8 cellular contexts compared by ENCODE assay signal in genomic region chr12:5796171-5797091, GRCh38.
DNase-seq lines count a peak whose midpoint lies in the region; ATAC-seq and TF ChIP-seq lines count a peak whose summit lies in the region.

No MANE protein-coding gene starts in this region.

- no peak overlapping the region for H3K27ac ChIP-seq in HEK293 (ENCODE audit: extremely low read depth, low read depth, low read length)
- H3K27ac ChIP-seq in upper lobe of right lung, result no peak overlapping the region
- H3K27ac ChIP-seq in CD8-positive, alpha-beta memory T cell (ENCODE audit: low read depth, low read length), result no peak overlapping the region

- H3K4me3 Mint-ChIP-seq in CD8-positive, alpha-beta memory T cell, result no peak overlapping the region

- ATAC-seq in upper lobe of right lung (peak; percentile 84), HG02970 (IDR thresholded peaks at IDR 0.05; ENCODE audit: low FRiP score, unreplicated experiment) (no peak), HG03139 (IDR thresholded peaks at IDR 0.05; ENCODE audit: unreplicated experiment) (no peak)

- no peaks in the 10 kb centered on the region for H3K4me1 Mint-ChIP-seq in CD8-positive, alpha-beta memory T cell

- CTCF ChIA-PET in HEK293 (lab: Yijun Ruan, JAX), result interaction anchor here (0.5 to 5.2 kb wide), 25 partner anchors 10 to 670 kb away, joined by 3 to 78 read pairs (median 3); partner anchors contain the start of gene NTF3
- CTCF ChIA-PET in CD8-positive, alpha-beta memory T cell (lab: Charles Lee), result no interaction called here

- no peak overlapping the region for H3K27ac Mint-ChIP-seq in CD8-positive, alpha-beta memory T cell

- TF ChIP-seq CTCF in HEK293 (tag by site-specific recombination; IDR thresholded peaks at IDR 0.05), result peak; percentile 84
- peak; percentile 65 for TF ChIP-seq CTCF in upper lobe of right lung (IDR thresholded peaks at IDR 0.05)

- intact Hi-C loops in upper lobe of right lung (cut with DNase I), result loop anchor here (10.0 kb wide), 1 partner anchor 372 kb away; no protein-coding TSS in a partner anchor

- POLR2A ChIA-PET in HEK293 (lab: Yijun Ruan, JAX), result interaction anchor here (1.2 kb wide), 1 partner anchor 51 kb away, joined by 6 read pairs; no protein-coding TSS in a partner anchor
- POLR2A ChIA-PET in CD8-positive, alpha-beta memory T cell (lab: Charles Lee), result no interaction called here

- H3K27me3 Mint-ChIP-seq in CD8-positive, alpha-beta memory T cell, result peaks cover 7 to 10% of the 10 kb centered on the region in 2 donors

- H3K36me3 ChIP-seq in HEK293 (ENCODE audit: control insufficient read depth in 2 of 2, insufficient read depth in 1 of 2, low read length in 2 of 2) (no peaks in the 10 kb centered on the region), upper lobe of right lung (no peaks in the 10 kb centered on the region)
- H3K36me3 ChIP-seq in CD8-positive, alpha-beta memory T cell (ENCODE audit: insufficient read depth, low read length), result no peaks in the 10 kb centered on the region

- H3K4me1 ChIP-seq in HEK293 (ENCODE audit: control insufficient read depth, insufficient read depth, low read length), result no peaks in the 10 kb centered on the region
- no peaks in the 10 kb centered on the region for H3K4me1 ChIP-seq in upper lobe of right lung
- H3K4me1 ChIP-seq in CD8-positive, alpha-beta memory T cell (ENCODE audit: insufficient read depth, low read length), result no peaks in the 10 kb centered on the region

- H3K36me3 Mint-ChIP-seq in CD8-positive, alpha-beta memory T cell, result no peaks in the 10 kb centered on the region

- peaks cover 5% of the 10 kb centered on the region for H3K27me3 ChIP-seq in upper lobe of right lung
- no peaks in the 10 kb centered on the region for H3K27me3 ChIP-seq in CD8-positive, alpha-beta memory T cell (ENCODE audit: insufficient read depth, low read length, poor library complexity, severe bottlenecking)

- H3K9me3 ChIP-seq in HEK293 (ENCODE audit: control insufficient read depth, insufficient read depth, low read depth, low read length), result no peaks in the 10 kb centered on the region
- H3K9me3 ChIP-seq in upper lobe of right lung, result no peaks in the 10 kb centered on the region
- no peaks in the 10 kb centered on the region for H3K9me3 ChIP-seq in CD8-positive, alpha-beta memory T cell (ENCODE audit: low read length)

- no peak overlapping the region for H3K4me3 ChIP-seq in HEK293 (ENCODE audit: low read depth, low read length)
- H3K4me3 ChIP-seq in upper lobe of right lung, result no peak overlapping the region
- H3K4me3 ChIP-seq in CD8-positive, alpha-beta memory T cell (ENCODE audit: low read length), result no peak overlapping the region

- DNase-seq in CMK (ENCODE audit: low read depth) (peak; percentile 11), kidney tubule cell (ENCODE audit: low spot score) (peak; percentile 30), upper lobe of right lung (peak; percentile 72)
- peak; percentile 36 to 41 for DNase-seq in activated T-cell treated with anti-CD3 and anti-CD28 coated beads, Interleukin-2, amount 50 U/mL, for 48 hours
- DNase-seq in CD8-positive, alpha-beta memory T cell, result no peak

- H3K9me3 Mint-ChIP-seq in CD8-positive, alpha-beta memory T cell, result no peaks in the 10 kb centered on the region

TF ChIP-seq in HEK293, 187 proteins besides CTCF, POLR2A, EP300 and RAD21 (continues in another document):
- TF ChIP-seq ZNF580 (tag by site-specific recombination; IDR thresholded peaks at IDR 0.05), result no peak
- 0 out of 2 replicates have a peak, but pooled peaks have one; percentile 6 for TF ChIP-seq SCRT1 (tag by site-specific recombination; IDR thresholded peaks at IDR 0.05; ENCODE audit: borderline replicate concordance)
- TF ChIP-seq OVOL3 (tag by site-specific recombination; IDR thresholded peaks at IDR 0.05), result no peak; the same call in 1 of the 2 replicates
- peak; percentile 99 for TF ChIP-seq PRDM2 (tag by site-specific recombination; IDR thresholded peaks at IDR 0.05; ENCODE audit: borderline replicate concordance)
- TF ChIP-seq ZNF157 (tag by site-specific recombination; IDR thresholded peaks at IDR 0.05), result 0 out of 2 replicates have a peak, but pooled peaks have one; percentile 19
- 0 out of 2 replicates have a peak, but pooled peaks have one; percentile 7 for TF ChIP-seq ZNF266 (tag by site-specific recombination; IDR thresholded peaks at IDR 0.05; ENCODE audit: low read depth)
- no peak for TF ChIP-seq ZNF335 (tag by site-specific recombination; conservative IDR thresholded peaks at IDR 0.05)
- TF ChIP-seq ZNF311 (tag by site-specific recombination; IDR thresholded peaks at IDR 0.05; ENCODE audit: borderline replicate concordance), result peak; percentile 23; the same call in 1 of the 2 replicates
- TF ChIP-seq ZNF391 (tag by site-specific recombination; IDR thresholded peaks at IDR 0.05; ENCODE audit: borderline replicate concordance, low read depth), result no peak
- TF ChIP-seq ZBTB20 (tag by site-specific recombination; IDR thresholded peaks at IDR 0.05), result peak; percentile 19; the same call in 1 of the 2 replicates
- TF ChIP-seq ZNF341 (tag by site-specific recombination; IDR thresholded peaks at IDR 0.05; ENCODE audit: low read depth), result no peak
- peak; percentile 61; the same call in 1 of the 2 replicates for TF ChIP-seq ZBTB17 (tag by site-specific recombination; IDR thresholded peaks at IDR 0.05)
- TF ChIP-seq ZNF510 (tag by site-specific recombination; IDR thresholded peaks at IDR 0.05; ENCODE audit: insufficient replicate concordance), result no peak
- peak; percentile 82 for TF ChIP-seq SALL2 (tag by site-specific recombination; IDR thresholded peaks at IDR 0.05; ENCODE audit: borderline replicate concordance)
- TF ChIP-seq ZNF433 (tag by site-specific recombination; IDR thresholded peaks at IDR 0.05; ENCODE audit: low read depth), result no peak
- TF ChIP-seq ZNF274 (IDR thresholded peaks at IDR 0.05; ENCODE audit: low read length), result no peak
- peak; percentile 32; the same call in 1 of the 2 replicates for TF ChIP-seq ZNF274 (tag by site-specific recombination; IDR thresholded peaks at IDR 0.05; ENCODE audit: borderline replicate concordance)
- TF ChIP-seq ELK4 (IDR thresholded peaks at IDR 0.05; ENCODE audit: borderline replicate concordance, low read depth, low read length), result no peak
- peak; percentile 62 for TF ChIP-seq ZNF654 (tag by site-specific recombination; IDR thresholded peaks at IDR 0.05; ENCODE audit: low read depth)
- TF ChIP-seq ZNF121 (tag by site-specific recombination; IDR thresholded peaks at IDR 0.05), result peak; percentile 17; the same call in 1 of the 2 replicates
- TF ChIP-seq ZNF544 (tag by site-specific recombination; IDR thresholded peaks at IDR 0.05), result peak; percentile 79; the same call in 1 of the 2 replicates
- TF ChIP-seq EGR2 (tag by site-specific recombination; IDR thresholded peaks at IDR 0.05; ENCODE audit: low read depth), result 0 out of 2 replicates have a peak, but pooled peaks have one; percentile 19

Comparison
In these comparisons a context has a peak if more than half of its experiments do, and no peak if none do; other contexts are left out.
1. DNase-seq: peak in CMK (single experiment), activated T-cell treated with anti-CD3 and anti-CD28 coated beads, Interleukin-2, amount 50 U/mL, for 48 hours (2 of 2), kidney tubule cell (single experiment) and upper lobe of right lung (single experiment); none in CD8-positive, alpha-beta memory T cell (0 of 5).